In genomic region chr6:50655848-50656453, GRCh38 we compare ENCODE assay signal across 9 cellular contexts. TPM values are rescaled to one million over a fixed set of nuclear protein-coding genes. Genes with fewer than 3 reads are reported as not detected.
DNase-seq lines count a peak whose midpoint lies in the region; ATAC-seq and TF ChIP-seq lines count a peak whose summit lies in the region.
"Had no signal": no experiment of that assay in that cellular context is flagged by ENCODE, and none has a peak within 500 bp of the region (broad histone marks: within the 10 kb centered on the region; RNA-seq: fewer than 3 reads in every experiment).

No MANE protein-coding gene starts in this region.

- no peak overlapping the region for H2BK120ac ChIP-seq in mesenchymal stem cell (ENCODE audit: low read depth, low read length)

- peak; percentile 38 for DNase-seq in RKO (ENCODE audit: low spot score)
- DNase-seq in iris pigment epithelial cell (ENCODE audit: low read depth): peak; percentile 9
- no peak for DNase-seq in mesenchymal stem cell
- no peak for DNase-seq in mucosa of gallbladder (ENCODE audit: low spot score)
- no peak for DNase-seq in AG08396 (ENCODE audit: low spot score)

- H3K79me1 ChIP-seq in mesenchymal stem cell (replicated peaks; ENCODE audit: low read length, poor library complexity, severe bottlenecking): no peaks in the 10 kb centered on the region

- no peak overlapping the region for H2BK12ac ChIP-seq in mesenchymal stem cell (ENCODE audit: low read length in 2 of 2)

- TF ChIP-seq CTCF in GM12875 (IDR thresholded peaks at IDR 0.05; ENCODE audit: borderline replicate concordance, insufficient read depth, low read depth, low read length): peak; percentile 51; the same call in 1 of the 2 replicates

- H3K9ac ChIP-seq in mesenchymal stem cell (ENCODE audit: low read length): no peak overlapping the region

- no peak overlapping the region for H3K27ac ChIP-seq in mesenchymal stem cell (ENCODE audit: low read length, poor library complexity, severe bottlenecking)
- H3K27ac ChIP-seq: SJSA1 had no signal

- H3K4me2 ChIP-seq in mesenchymal stem cell (ENCODE audit: low read length, poor library complexity, severe bottlenecking): no peak overlapping the region

- no peaks in the 10 kb centered on the region for H3K36me3 ChIP-seq in mesenchymal stem cell (ENCODE audit: control insufficient read depth in 1 of 2, insufficient read depth in 2 of 2, low read depth in 1 of 2, low read length in 2 of 2)
- H3K36me3 ChIP-seq: SJSA1 had no signal

- no peak overlapping the region for H2BK5ac ChIP-seq in mesenchymal stem cell (ENCODE audit: low read depth, low read length, poor library complexity, severe bottlenecking)

- no CpG with 5 or more reads among the region's 4 CpGs for WGBS in mesenchymal stem cell

- H3K4me3 ChIP-seq in GM12875 (ENCODE audit: low read depth, low read length): no peak overlapping the region
- no peak overlapping the region for H3K4me3 ChIP-seq in mesenchymal stem cell (ENCODE audit: insufficient read depth in 1 of 2, low read depth in 1 of 2, low read length in 2 of 2)
- H3K4me3 ChIP-seq: SJSA1 had no signal

- no peaks in the 10 kb centered on the region for H3K9me3 ChIP-seq in mesenchymal stem cell (ENCODE audit: control insufficient read depth, low read length)
- H3K9me3 ChIP-seq: SJSA1 had no signal

- H3K4me1 ChIP-seq in mesenchymal stem cell (ENCODE audit: control insufficient read depth, insufficient read depth, low read depth, low read length): no peaks in the 10 kb centered on the region
- H3K4me1 ChIP-seq: SJSA1 had no signal

- no peaks in the 10 kb centered on the region for H3K27me3 ChIP-seq in mesenchymal stem cell (ENCODE audit: control insufficient read depth in 1 of 2, insufficient read depth in 1 of 2, low read length in 2 of 2)
- H3K27me3 ChIP-seq: SJSA1 had no signal

- ATAC-seq in HG02678 (IDR thresholded peaks at IDR 0.05; ENCODE audit: unreplicated experiment) (peak; percentile 64), GM18873 (IDR thresholded peaks at IDR 0.05; ENCODE audit: low FRiP score, unreplicated experiment) (no peak)

- no peak overlapping the region for H2BK15ac ChIP-seq in mesenchymal stem cell (ENCODE audit: low read depth, poor library complexity, severe bottlenecking)

- H3K18ac ChIP-seq in mesenchymal stem cell (ENCODE audit: low read depth in 1 of 2, low read length in 2 of 2): no peak overlapping the region

- H3K23ac ChIP-seq in mesenchymal stem cell (ENCODE audit: low read length in 2 of 2): no peak overlapping the region

- H3K14ac ChIP-seq in mesenchymal stem cell (ENCODE audit: low read length in 2 of 2): no peak overlapping the region

- H4K8ac ChIP-seq in mesenchymal stem cell (ENCODE audit: low read length): no peak overlapping the region

- no peak overlapping the region for H3K4ac ChIP-seq in mesenchymal stem cell (ENCODE audit: low read depth in 1 of 2, low read length in 2 of 2)

- H4K91ac ChIP-seq in mesenchymal stem cell (ENCODE audit: low read length): no peak overlapping the region

- H2AK5ac ChIP-seq in mesenchymal stem cell (ENCODE audit: low read length, severe bottlenecking): no peak overlapping the region

- no peak overlapping the region for H2AFZ ChIP-seq in mesenchymal stem cell (ENCODE audit: low read depth, low read length)

RNA-seq across cellular contexts. Expression of gene TFAP2D, which starts 57.4 kb away (rescaled TPM):
- not detected for polyA plus RNA-seq in mesenchymal stem cell (2013, experiment 1 of 2)
- not detected for polyA plus RNA-seq in mesenchymal stem cell (2013, experiment 2 of 2)
- not detected for total RNA-seq in mucosa of gallbladder
- total RNA-seq: SJSA1 had no signal

Comparison
In these comparisons a context has a peak if more than half of its experiments do, and no peak if none do; other contexts are left out.
1. DNase-seq: peak in RKO (single experiment) and iris pigment epithelial cell (single experiment); none in mesenchymal stem cell (single experiment), mucosa of gallbladder (single experiment) and AG08396 (single experiment).